ENCODE assay signal across 1 cellular context in the genomic region with DNA sequence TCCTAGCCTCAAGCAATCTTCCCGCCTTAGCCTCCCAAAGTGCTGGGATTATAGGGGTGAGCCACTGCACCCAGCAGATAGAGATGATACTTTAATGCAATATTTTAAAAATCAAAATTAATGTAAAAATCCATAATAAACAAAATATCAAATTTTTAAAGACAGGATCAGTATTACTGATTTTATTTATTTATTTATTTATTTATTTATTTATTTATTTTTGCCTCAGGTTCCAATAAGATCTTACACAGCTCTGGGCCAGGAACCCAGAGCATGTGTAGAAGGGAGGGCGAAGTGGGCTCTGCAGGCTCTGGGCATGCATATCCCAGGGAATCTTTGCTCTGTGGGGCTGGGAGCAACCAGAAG.
TF ChIP-seq lines count a peak whose summit lies in the region.

No MANE protein-coding gene starts in this region.

TF ChIP-seq in K562, 482 proteins besides CTCF, POLR2A, EP300 and RAD21:
- no peak for TF ChIP-seq ZC3H8 (IDR thresholded peaks at IDR 0.05)
- TF ChIP-seq ZC3H11A (IDR thresholded peaks at IDR 0.05; ENCODE audit: low read depth, low read length), result 0 out of 2 replicates have a peak, but pooled peaks have one; percentile 45
TF ChIP-seq in K562: peak in this region for 1.
